Comparison of ENCODE assay signal across 9 cellular contexts in genomic region chr11:3866206-3866605, GRCh38. TPM values are rescaled to one million over a fixed set of nuclear protein-coding genes. Genes with fewer than 3 reads are reported as not detected.
A peak's percentile ranks its signal among the peaks of the same experiment; 100 is the strongest.
DNase-seq lines count a peak whose midpoint lies in the region; ATAC-seq, FAIRE-seq and TF ChIP-seq lines count a peak whose summit lies in the region.
"Had no signal": no experiment of that assay in that cellular context is flagged by ENCODE, and none has a peak within 500 bp of the region (broad histone marks: within the 10 kb centered on the region; RNA-seq: fewer than 3 reads in every experiment).

No MANE protein-coding gene starts in this region.

- peak overlapping the region in 2 of 4 donors; percentile 49 to 79 for H3K27ac ChIP-seq in pancreas

- no peak overlapping the region for H3K4me3 ChIP-seq in pancreas

- 75 to 81% methylated on average over 5 of the region's 5 CpGs for WGBS in pancreas, 2 donors

- ATAC-seq in pancreas: peak in 3 of 4 donors; percentile 17 to 36 (median 22)
- ATAC-seq in HG03457 (IDR thresholded peaks at IDR 0.05; ENCODE audit: unreplicated experiment): no peak
- ATAC-seq: HCT116 had no signal

- DNase-seq in GM18507 (ENCODE audit: extremely low spot score, insufficient read length, low read depth) (no peak), MV-4-11 (lab: John Stamatoyannopoulos, UW) (peak; percentile 79), dermis blood vessel endothelial cell (peak; percentile 50), pancreas (no peak), NCI-H1694 treated with DMSO at 0.1 percent for 48 hours (lab: John Stamatoyannopoulos, UW) (no peak), NK-92 (lab: John Stamatoyannopoulos, UW; ENCODE audit: unreplicated experiment) (no peak), cerebellar nuclear complex (lab: John Stamatoyannopoulos, UW) (no peak)

- peaks cover 10 to 34% (median 28%) of the 10 kb centered on the region in 3 donors for H3K4me1 ChIP-seq in pancreas

- intact Hi-C loops in pancreas (cut with DNase I): no loop called here

- no peaks in the 10 kb centered on the region for H3K27me3 ChIP-seq in pancreas

- FAIRE-seq in GM18507 (lab: Jason Lieb, UNC) (peak; percentile 29), pancreas (lab: Jason Lieb, UNC) (no peak)

- no peaks in the 10 kb centered on the region for H3K9me3 ChIP-seq in pancreas

- TF ChIP-seq CTCF in pancreas (IDR thresholded peaks at IDR 0.05): no peak

- H3K36me3 ChIP-seq in pancreas: no peaks in the 10 kb centered on the region

RNA-seq across cellular contexts. Expression of gene STIM1, which starts 10.7 kb away (rescaled TPM):
- total RNA-seq in dermis blood vessel endothelial cell (31.5 and 39.3 TPM in 2 replicates), pancreas (10 to 100 TPM; 17.0 to 28.9 (median 20.4) TPM)
- polyA plus RNA-seq in pancreas: 10 to 100 TPM; 10.2 to 13.3 TPM

RNA-seq across cellular contexts. Expression of gene RHOG, which starts 25.4 kb away (rescaled TPM):
- total RNA-seq in dermis blood vessel endothelial cell: 19.2 and 25.5 TPM in 2 replicates
- 10 to 100 TPM in 5 of 6 donors, 1 to 10 TPM in 1; 9.0 to 27.5 (median 14.0) TPM for total RNA-seq in pancreas
- 10 to 100 TPM; 13.6 to 18.5 TPM for polyA plus RNA-seq in pancreas

RNA-seq across cellular contexts. Expression of gene PGAP2, which starts 57.8 kb away (rescaled TPM):
- total RNA-seq in dermis blood vessel endothelial cell: 7.3 and 10.2 TPM in 2 replicates
- total RNA-seq in pancreas: 10 to 100 TPM; 13.5 to 21.4 (median 17.2) TPM
- polyA plus RNA-seq in pancreas: 10 to 100 TPM; 18.6 to 32.9 TPM

Comparison
In these comparisons a context has a peak if more than half of its experiments do, and no peak if none do; other contexts are left out.
1. DNase-seq: peak in MV-4-11 (single experiment) and dermis blood vessel endothelial cell (single experiment); none in GM18507 (single experiment), pancreas (0 of 6), NCI-H1694 treated with DMSO at 0.1 percent for 48 hours (single experiment), NK-92 (single experiment) and cerebellar nuclear complex (0 of 2).